15 cellular contexts compared by ENCODE assay signal in genomic region chr13:28451482-28452217, GRCh38. TPM values are rescaled to one million over a fixed set of nuclear protein-coding genes. Genes with fewer than 3 reads are reported as not detected.
DNase-seq lines count a peak whose midpoint lies in the region; FAIRE-seq and TF ChIP-seq lines count a peak whose summit lies in the region.
"Had no signal": no experiment of that assay in that cellular context is flagged by ENCODE, and none has a peak within 500 bp of the region (broad histone marks: within the 10 kb centered on the region; RNA-seq: fewer than 3 reads in every experiment).

No MANE protein-coding gene starts in this region.

- H3K36me3 ChIP-seq in breast epithelium: no peaks in the 10 kb centered on the region
- H3K36me3 ChIP-seq: colonic mucosa had no signal

- peak; percentile 31 for DNase-seq in MCF 10A (ENCODE audit: unreplicated experiment)
- DNase-seq in breast epithelium (ENCODE audit: low spot score in 2 of 2): no peak
- DNase-seq in endothelial cell (ENCODE audit: low spot score): no peak
- peak; percentile 25 for DNase-seq in left kidney (ENCODE audit: low read depth, low spot score)
- peak; percentile 6 for DNase-seq in urothelium cell line (ENCODE audit: low spot score)
- no peak for DNase-seq in activated CD4-positive, alpha-beta memory T cell treated with anti-CD3 and anti-CD28 coated beads, Interleukin-2, amount 10 ng/mL, durations not matched to agents 7 days and 5 days
- no peak for DNase-seq in NCI-H1417 treated with DMSO at 0.1 percent for 48 hours (lab: John Stamatoyannopoulos, UW)
- DNase-seq in GM19238 (ENCODE audit: insufficient read length, low spot score): no peak
- DNase-seq: activated CD8-positive, alpha-beta memory T cell treated with anti-CD3 and anti-CD28 coated beads, Interleukin-2, amount 50 U/mL, for 4 hours; activated naive CD8-positive, alpha-beta T cell treated with anti-CD3 and anti-CD28 coated beads, Interleukin-2, amount 10 ng/mL, durations not matched to agents 7 days and 5 days; colonic mucosa; MM.1S; SW 1271 had no signal

- H3K9me3 Mint-ChIP-seq in MCF 10A (ENCODE audit: unreplicated experiment) (no peaks in the 10 kb centered on the region), endothelial cell (ENCODE audit: unreplicated experiment) (no peaks in the 10 kb centered on the region)
- peaks cover 5% of the 10 kb centered on the region for H3K9me3 Mint-ChIP-seq in activated CD4-positive, alpha-beta memory T cell treated with anti-CD3 and anti-CD28 coated beads, Interleukin-2, amount 10 ng/mL, durations not matched to agents 7 days and 5 days

- H3K27ac Mint-ChIP-seq in MCF 10A (ENCODE audit: low read depth, unreplicated experiment): no peak overlapping the region
- peak overlapping the region; percentile 67 for H3K27ac Mint-ChIP-seq in endothelial cell (ENCODE audit: unreplicated experiment)
- H3K27ac Mint-ChIP-seq in activated CD4-positive, alpha-beta memory T cell treated with anti-CD3 and anti-CD28 coated beads, Interleukin-2, amount 10 ng/mL, durations not matched to agents 7 days and 5 days: no peak overlapping the region
- H3K27ac Mint-ChIP-seq: activated naive CD8-positive, alpha-beta T cell treated with anti-CD3 and anti-CD28 coated beads, Interleukin-2, amount 10 ng/mL, durations not matched to agents 7 days and 5 days had no signal

- H3K4me1 Mint-ChIP-seq in MCF 10A (ENCODE audit: insufficient read depth, unreplicated experiment) (no peaks in the 10 kb centered on the region), endothelial cell (ENCODE audit: unreplicated experiment) (peaks cover 43% of the 10 kb centered on the region)
- no peaks in the 10 kb centered on the region for H3K4me1 Mint-ChIP-seq in activated CD4-positive, alpha-beta memory T cell treated with anti-CD3 and anti-CD28 coated beads, Interleukin-2, amount 10 ng/mL, durations not matched to agents 7 days and 5 days
- H3K4me1 Mint-ChIP-seq: activated naive CD8-positive, alpha-beta T cell treated with anti-CD3 and anti-CD28 coated beads, Interleukin-2, amount 10 ng/mL, durations not matched to agents 7 days and 5 days had no signal

- peaks cover 4 to 7% of the 10 kb centered on the region in 2 donors for H3K9me3 ChIP-seq in breast epithelium
- H3K9me3 ChIP-seq: colonic mucosa had no signal

- CTCF ChIA-PET in MCF 10A (lab: Yijun Ruan, JAX): interaction anchor here (0.7 kb wide), 1 partner anchor 26 kb away, joined by 3 read pairs; no protein-coding TSS in a partner anchor
- CTCF ChIA-PET in activated CD4-positive, alpha-beta memory T cell treated with anti-CD3 and anti-CD28 coated beads, Interleukin-2, amount 10 ng/mL, durations not matched to agents 7 days and 5 days (lab: Charles Lee): no interaction called here

- peak overlapping the region in 1 of 2 donors; percentile 25 for H3K27ac ChIP-seq in breast epithelium
- H3K27ac ChIP-seq: colonic mucosa had no signal

- FAIRE-seq in urothelium cell line (lab: Jason Lieb, UNC): no peak
- FAIRE-seq: A204.1, frontal cortex had no signal

- TF ChIP-seq CTCF in MCF 10A (IDR thresholded peaks at IDR 0.05; ENCODE audit: unreplicated experiment): no peak
- TF ChIP-seq CTCF in breast epithelium (IDR thresholded peaks at IDR 0.05): no peak
- no peak for TF ChIP-seq CTCF in endothelial cell (IDR thresholded peaks at IDR 0.05; ENCODE audit: unreplicated experiment)

- H3K4me1 ChIP-seq in breast epithelium: no peaks in the 10 kb centered on the region
- H3K4me1 ChIP-seq: colonic mucosa had no signal

- H3K4me3 ChIP-seq in breast epithelium: peak overlapping the region in 1 of 3 donors; percentile 49
- H3K4me3 ChIP-seq: colonic mucosa had no signal

- BruUV-seq in MCF 10A (replicated peaks; lab: Mats Ljungman, UMichigan): no TSS peak

- H3K27me3 Mint-ChIP-seq in MCF 10A (ENCODE audit: insufficient read depth, unreplicated experiment): peaks cover 27% of the 10 kb centered on the region
- H3K27me3 Mint-ChIP-seq in endothelial cell (ENCODE audit: unreplicated experiment): peaks cover 21% of the 10 kb centered on the region
- peaks cover 17% of the 10 kb centered on the region for H3K27me3 Mint-ChIP-seq in activated CD4-positive, alpha-beta memory T cell treated with anti-CD3 and anti-CD28 coated beads, Interleukin-2, amount 10 ng/mL, durations not matched to agents 7 days and 5 days

- no peaks in the 10 kb centered on the region for H3K27me3 ChIP-seq in breast epithelium
- H3K27me3 ChIP-seq: colonic mucosa had no signal

- intact Hi-C loops in MCF 10A (cut with micrococcal nuclease) (no loop called here), breast epithelium (cut with DNase I; ENCODE audit: low total_unique reads) (no loop called here)

- H3K36me3 Mint-ChIP-seq in MCF 10A (ENCODE audit: insufficient read depth, unreplicated experiment): no peaks in the 10 kb centered on the region
- H3K36me3 Mint-ChIP-seq in endothelial cell (ENCODE audit: low read depth, unreplicated experiment): peaks cover 75% of the 10 kb centered on the region
- H3K36me3 Mint-ChIP-seq in activated CD4-positive, alpha-beta memory T cell treated with anti-CD3 and anti-CD28 coated beads, Interleukin-2, amount 10 ng/mL, durations not matched to agents 7 days and 5 days (ENCODE audit: low read depth): no peaks in the 10 kb centered on the region

- peak overlapping the region; percentile 53 for H3K4me3 Mint-ChIP-seq in MCF 10A (ENCODE audit: unreplicated experiment)
- H3K4me3 Mint-ChIP-seq in endothelial cell (ENCODE audit: unreplicated experiment): no peak overlapping the region
- no peak overlapping the region for H3K4me3 Mint-ChIP-seq in activated CD4-positive, alpha-beta memory T cell treated with anti-CD3 and anti-CD28 coated beads, Interleukin-2, amount 10 ng/mL, durations not matched to agents 7 days and 5 days
- H3K4me3 Mint-ChIP-seq: activated naive CD8-positive, alpha-beta T cell treated with anti-CD3 and anti-CD28 coated beads, Interleukin-2, amount 10 ng/mL, durations not matched to agents 7 days and 5 days had no signal

- POLR2A ChIA-PET in MCF 10A (lab: Yijun Ruan, JAX): interaction anchor here (0.8 to 0.9 kb wide), 2 partner anchors 8 to 70 kb away, joined by 3 read pairs; no protein-coding TSS in a partner anchor
- POLR2A ChIA-PET in activated CD4-positive, alpha-beta memory T cell treated with anti-CD3 and anti-CD28 coated beads, Interleukin-2, amount 10 ng/mL, durations not matched to agents 7 days and 5 days (lab: Charles Lee): no interaction called here

- no peak for TF ChIP-seq POLR2A in breast epithelium (IDR thresholded peaks at IDR 0.05)

RNA-seq across cellular contexts. Expression of gene FLT1, which starts 43.3 kb away (rescaled TPM):
- total RNA-seq in MCF 10A (2022): not detected in 2 replicates
- 10 to 100 TPM; 17.0 to 44.6 (median 29.0) TPM for total RNA-seq in breast epithelium
- 759 TPM for total RNA-seq in endothelial cell (ENCODE audit: unreplicated experiment)
- total RNA-seq in activated CD4-positive, alpha-beta memory T cell treated with anti-CD3 and anti-CD28 coated beads, Interleukin-2, amount 10 ng/mL, durations not matched to agents 7 days and 5 days: 1 to 10 TPM; 2.0 to 2.5 TPM

Comparison
In these comparisons a context has a peak if more than half of its experiments do, and no peak if none do; other contexts are left out.
1. DNase-seq: peak in MCF 10A (single experiment), left kidney (single experiment) and urothelium cell line (single experiment); none in breast epithelium (0 of 2), endothelial cell (single experiment), activated CD4-positive, alpha-beta memory T cell treated with anti-CD3 and anti-CD28 coated beads, Interleukin-2, amount 10 ng/mL, durations not matched to agents 7 days and 5 days (single experiment), NCI-H1417 treated with DMSO at 0.1 percent for 48 hours (single experiment) and GM19238 (single experiment).
2. RNA of gene FLT1, which starts 43.3 kb away (total RNA-seq): 759 TPM in endothelial cell (single experiment); 17.0 to 44.6 TPM in breast epithelium, 2.0 to 2.5 TPM in activated CD4-positive, alpha-beta memory T cell treated with anti-CD3 and anti-CD28 coated beads, Interleukin-2, amount 10 ng/mL, durations not matched to agents 7 days and 5 days and not detected in MCF 10A; every median in the first group is over 10 times any median in the second.